35 cellular contexts compared by ENCODE assay signal in genomic region chr17:8914554-8914953, GRCh38. TPM values are rescaled to one million over a fixed set of nuclear protein-coding genes. Genes with fewer than 3 reads are reported as not detected.
DNase-seq lines count a peak whose midpoint lies in the region; ATAC-seq, FAIRE-seq and TF ChIP-seq lines count a peak whose summit lies in the region.
"Had no signal": no experiment of that assay in that cellular context is flagged by ENCODE, and none has a peak within 500 bp of the region (broad histone marks: within the 10 kb centered on the region; RNA-seq: fewer than 3 reads in every experiment).

No MANE protein-coding gene starts in this region.

- TF ChIP-seq RAD21 in H1 (IDR thresholded peaks at IDR 0.05 in 1 of 2, conservative IDR thresholded peaks at IDR 0.05 in 1 of 2; ENCODE audit: low read depth in 2 of 2, low read length in 2 of 2): no peak

- peaks cover 0 to 13% of the 10 kb centered on the region in 2 experiments; a peak in 1 of 4 replicates for H3K9me3 ChIP-seq in H1 (ENCODE audit: insufficient read depth in 2 of 2, low read depth in 1 of 2, low read length in 1 of 2)
- H3K9me3 ChIP-seq: testis had no signal

- no peak overlapping the region for H4K5ac ChIP-seq in H1 (ENCODE audit: insufficient read length, low read depth, low read length)

- no peak overlapping the region for H3K4me2 ChIP-seq in H1 (ENCODE audit: insufficient read depth in 1 of 2, low read depth in 2 of 2, low read length in 2 of 2)

- no peaks in the 10 kb centered on the region for H3K9me3 Mint-ChIP-seq in natural killer cell treated with Interleukin-12 subunit alpha and Interleukin-12 subunit beta and Interleukin-15 and Interleukin-18, amount 100 ng/mL, for 72 hours

- TF ChIP-seq POLR2A in H1 (IDR thresholded peaks at IDR 0.05; ENCODE audit: control extremely low read depth in 1 of 2, low read depth in 2 of 2, low read length in 2 of 2): no peak

- 0 out of 2 replicates have a peak overlapping the region, but pooled peaks have one; percentile 13 for H2AK5ac ChIP-seq in H1 (ENCODE audit: low read depth, low read length)

- H3K4me1 Mint-ChIP-seq in natural killer cell treated with Interleukin-12 subunit alpha and Interleukin-12 subunit beta and Interleukin-15 and Interleukin-18, amount 100 ng/mL, for 72 hours (ENCODE audit: low read depth in 2 of 2): peaks cover 55 to 65% of the 10 kb centered on the region in 2 donors

- no peak for TF ChIP-seq EP300 in H1 (IDR thresholded peaks at IDR 0.05; ENCODE audit: borderline replicate concordance in 1 of 2, low read depth in 2 of 2, low read length in 2 of 2)

- no peaks in the 10 kb centered on the region for H3K36me3 ChIP-seq in H1 (ENCODE audit: control insufficient read depth in 2 of 4, insufficient read depth in 4 of 4, low read length in 3 of 4)
- H3K36me3 ChIP-seq: left ventricle myocardium inferior had no signal

- H3K27ac ChIP-seq in H1 (ENCODE audit: low read depth, low read length): no peak overlapping the region
- H3K27ac ChIP-seq: 22Rv1, GM23248, left ventricle myocardium inferior, testis had no signal

- peaks cover 17% of the 10 kb centered on the region for H3K36me3 Mint-ChIP-seq in natural killer cell treated with Interleukin-12 subunit alpha and Interleukin-12 subunit beta and Interleukin-15 and Interleukin-18, amount 100 ng/mL, for 72 hours

- peak overlapping the region; percentile 52 for H3K4me3 Mint-ChIP-seq in natural killer cell treated with Interleukin-12 subunit alpha and Interleukin-12 subunit beta and Interleukin-15 and Interleukin-18, amount 100 ng/mL, for 72 hours
- H3K4me3 Mint-ChIP-seq: activated CD8-positive, alpha-beta memory T cell treated with anti-CD3 and anti-CD28 coated beads, Interleukin-2, amount 10 ng/mL, durations not matched to agents 7 days and 5 days; activated naive CD8-positive, alpha-beta T cell treated with anti-CD3 and anti-CD28 coated beads, Interleukin-2, amount 10 ng/mL, durations not matched to agents 7 days and 5 days; HFFc6 had no signal

- H4K20me1 ChIP-seq in H1 (replicated peaks in 1 of 2; ENCODE audit: control insufficient read depth in 1 of 2, insufficient read depth in 2 of 2, low read length in 2 of 2): no peaks in the 10 kb centered on the region

- H3K4ac ChIP-seq in H1 (replicated peaks; ENCODE audit: insufficient read length, low read depth, low read length): no peak overlapping the region

- no peak for ATAC-seq in activated CD4-positive, CD25-positive, alpha-beta regulatory T cell treated with anti-CD3 and anti-CD28 coated beads, Interleukin-2, amount 50 U/mL, for 24 hours
- ATAC-seq in natural killer cell treated with Interleukin-12 subunit alpha and Interleukin-12 subunit beta and Interleukin-15 and Interleukin-18, amount 100 ng/mL, for 72 hours: no peak
- ATAC-seq: activated CD8-positive, alpha-beta memory T cell treated with anti-CD3 and anti-CD28 coated beads, Interleukin-2, amount 10 ng/mL, durations not matched to agents 7 days and 5 days had no signal

- H2BK12ac ChIP-seq in H1 (ENCODE audit: low read depth, low read length): no peak overlapping the region

- H2AFZ ChIP-seq in H1 (ENCODE audit: low read length): no peak overlapping the region
- H2AFZ ChIP-seq: GM23248 had no signal

- H3K27me3 ChIP-seq in H1 (replicated peaks in 1 of 4; ENCODE audit: control insufficient read depth in 3 of 4, extremely low read depth in 1 of 4, insufficient read depth in 3 of 4, low read length in 3 of 4): no peaks in the 10 kb centered on the region
- H3K27me3 ChIP-seq: BLaER1 treated with 17β-estradiol and CSF1 and Interleukin-3, amounts not matched to agents 10 nM and 100 nM; testis had no signal

- no peak overlapping the region for H3K9ac ChIP-seq in H1 (replicated peaks in 1 of 4; ENCODE audit: extremely low read depth in 1 of 4, low read depth in 3 of 4, low read length in 3 of 4)
- H3K9ac ChIP-seq: GM23248 had no signal

- 88% methylated on average over 8 of the region's 8 CpGs; no CpG with 5 or more reads in 1 of the 2 experiments for WGBS in H1 (ENCODE audit: extremely low coverage in 1 of 2, insufficient coverage in 1 of 2, insufficient read length in 1 of 2, insufficient replicate concordance in 2 of 2, low coverage in 1 of 2, low lambda C conversion rate in 2 of 2, missing lambda C conversion rate in 1 of 2), 2 experiments

- FAIRE-seq in HTR-8/SVneo (lab: Jason Lieb, UNC) (peak; percentile 31), H1 (lab: Jason Lieb, UNC) (no peak)
- FAIRE-seq: colon, G401.6, RCC 7860, urothelium cell line had no signal

- H3K18ac ChIP-seq in H1 (ENCODE audit: extremely low read depth, low read length): no peak overlapping the region

- H3K23ac ChIP-seq in H1 (ENCODE audit: insufficient read length): no peak overlapping the region

- no peak for TF ChIP-seq CTCF in H1 (IDR thresholded peaks at IDR 0.05; ENCODE audit: control extremely low read depth in 1 of 3, insufficient read depth in 1 of 3, low read depth in 1 of 3, low read length in 3 of 3)

- POLR2A ChIA-PET in H1 (lab: Charles Lee; ENCODE audit: partially characterized antibody): interaction anchor here (0.9 to 1.4 kb wide), 2 partner anchors 11 to 13 kb away, joined by 3 to 5 read pairs; no protein-coding TSS in a partner anchor

- no peaks in the 10 kb centered on the region for H3K27me3 Mint-ChIP-seq in natural killer cell treated with Interleukin-12 subunit alpha and Interleukin-12 subunit beta and Interleukin-15 and Interleukin-18, amount 100 ng/mL, for 72 hours
- H3K27me3 Mint-ChIP-seq: activated CD8-positive, alpha-beta memory T cell treated with anti-CD3 and anti-CD28 coated beads, Interleukin-2, amount 10 ng/mL, durations not matched to agents 7 days and 5 days; activated naive CD8-positive, alpha-beta T cell treated with anti-CD3 and anti-CD28 coated beads, Interleukin-2, amount 10 ng/mL, durations not matched to agents 7 days and 5 days had no signal

- no peaks in the 10 kb centered on the region for H3K79me1 ChIP-seq in H1 (ENCODE audit: low read depth, low read length)

- no peaks in the 10 kb centered on the region for H3K79me2 ChIP-seq in H1 (ENCODE audit: control insufficient read depth in 1 of 2, insufficient read depth in 2 of 2, low read length in 2 of 2)

- H4K8ac ChIP-seq in H1 (ENCODE audit: extremely low read depth, insufficient read depth, low read length): no peak overlapping the region

- peak overlapping the region; percentile 91 to 93 for H3K27ac Mint-ChIP-seq in natural killer cell treated with Interleukin-12 subunit alpha and Interleukin-12 subunit beta and Interleukin-15 and Interleukin-18, amount 100 ng/mL, for 72 hours
- H3K27ac Mint-ChIP-seq: activated CD8-positive, alpha-beta memory T cell treated with anti-CD3 and anti-CD28 coated beads, Interleukin-2, amount 10 ng/mL, durations not matched to agents 7 days and 5 days; activated naive CD8-positive, alpha-beta T cell treated with anti-CD3 and anti-CD28 coated beads, Interleukin-2, amount 10 ng/mL, durations not matched to agents 7 days and 5 days; HFFc6 had no signal

- DNase-seq in activated CD4-positive, CD25-positive, alpha-beta regulatory T cell treated with anti-CD3 and anti-CD28 coated beads, Interleukin-2, amount 50 U/mL, for 72 hours: peak; percentile 14
- DNase-seq in HTR-8/SVneo (ENCODE audit: insufficient read length, low spot score): no peak
- DNase-seq in H1 (ENCODE audit: low read depth in 1 of 2, low spot score in 2 of 2): no peak
- DNase-seq in natural killer cell treated with Interleukin-12 subunit alpha and Interleukin-12 subunit beta and Interleukin-15 and Interleukin-18, amount 100 ng/mL, for 72 hours (ENCODE audit: low spot score): no peak
- no peak for DNase-seq in NAMALWA (ENCODE audit: low spot score)
- DNase-seq in stimulated activated CD4-positive, alpha-beta T cell treated with anti-CD3 and anti-CD28 coated beads, Interleukin-2, amount 100 ng/mL, for 24 hours: no peak
- no peak for DNase-seq in LoVo (ENCODE audit: low spot score)
- DNase-seq: activated CD4-positive, alpha-beta T cell treated with anti-CD3 and anti-CD28 coated beads for 4 hours; activated CD8-positive, alpha-beta memory T cell treated with anti-CD3 and anti-CD28 coated beads, Interleukin-2, amount 10 ng/mL, durations not matched to agents 7 days and 5 days; activated naive CD8-positive, alpha-beta T cell treated with anti-CD3 and anti-CD28 coated beads, Interleukin-2, amount 10 ng/mL, durations not matched to agents 7 days and 5 days; aorta; DMS79; effector CD8-positive, alpha-beta T cell; GM23248; HFFc6; hippocampal formation; left ventricle myocardium inferior; NCI-H2107; NCI-H345; NCI-H774; occipital lobe; SHP77 treated with DMSO at 0.1 percent for 48 hours; stimulated activated CD4-positive, alpha-beta T cell treated with anti-CD3 and anti-CD28 coated beads, Interleukin-15, amount 100 ng/mL, for 24 hours; stimulated activated naive CD4-positive, alpha-beta T cell; testis had no signal

- no peak overlapping the region for H2BK120ac ChIP-seq in H1 (replicated peaks; ENCODE audit: low read depth, low read length)

- CTCF ChIA-PET in H1 (lab: Charles Lee; ENCODE audit: partially characterized antibody): interaction anchor here (2.0 to 3.4 kb wide), 2 partner anchors 20 to 26 kb away, joined by 9 to 15 read pairs; no protein-coding TSS in a partner anchor

- H2BK5ac ChIP-seq in H1 (ENCODE audit: low read depth, low read length): no peak overlapping the region

- H3K56ac ChIP-seq in H1 (replicated peaks; ENCODE audit: insufficient read length, low read depth, low read length): no peak overlapping the region

- no peak overlapping the region for H2BK20ac ChIP-seq in H1 (ENCODE audit: low read length)

- no peaks in the 10 kb centered on the region for H3K23me2 ChIP-seq in H1 (ENCODE audit: low read depth, low read length)

- H3K4me3 ChIP-seq in H1 (ENCODE audit: extremely low read depth in 1 of 4, insufficient read depth in 2 of 4, low read depth in 3 of 4, low read length in 4 of 4): no peak overlapping the region
- H3K4me3 ChIP-seq: BLaER1 treated with 17β-estradiol and CSF1 and Interleukin-3, amounts not matched to agents 10 nM and 100 nM; GM23248; left ventricle myocardium inferior; testis had no signal

- no peak overlapping the region for H2BK15ac ChIP-seq in H1 (ENCODE audit: low read length)

- no peaks in the 10 kb centered on the region; a peak in 1 of 7 replicates for H3K4me1 ChIP-seq in H1 (replicated peaks in 1 of 4; ENCODE audit: control insufficient read depth in 3 of 4, insufficient read depth in 4 of 4, low read length in 3 of 4)
- H3K4me1 ChIP-seq: left ventricle myocardium inferior, testis had no signal

- H3K14ac ChIP-seq in H1 (ENCODE audit: insufficient read length): no peak overlapping the region

- H4K91ac ChIP-seq in H1 (replicated peaks; ENCODE audit: insufficient read length, low read length): no peak overlapping the region

RNA-seq across cellular contexts. Expression of gene PIK3R6, which starts 47.1 kb away (rescaled TPM):
- 0.23 and 0.24 TPM in 2 replicates for total RNA-seq in H1 (2021; fragmentation: NEBNext Ultra II Directional; extraction: Animal tissue kit (Norgen Biotek cat#: 25700))
- 0.72 and 1.2 TPM in 2 replicates for polyA plus RNA-seq in H1 (2011; rRNA removed)
- polyA plus RNA-seq in H1 (2011; cell fraction: cytosol; rRNA removed): 0.80 TPM
- polyA plus RNA-seq in H1 (2011; cell fraction: nucleus; rRNA removed): 0.93 TPM
- polyA plus RNA-seq in H1 (2012, experiment 1 of 2): 0.29 to 1.2 TPM (median 0.74 TPM) in 4 replicates
- 0.31 TPM for polyA plus RNA-seq in H1 (2012, experiment 2 of 2)
- 0.04 TPM for polyA plus RNA-seq in H1 (2013, experiment 1 of 2)
- polyA plus RNA-seq in H1 (2013, experiment 2 of 2): 0.04 TPM
- 0.73 and 1.6 TPM in 2 replicates for polyA minus RNA-seq in H1 (2011; rRNA and poly(A)+ RNA removed)
- not detected for polyA minus RNA-seq in H1 (2011; cell fraction: cytosol; rRNA and poly(A)+ RNA removed)
- 1.00 TPM for polyA minus RNA-seq in H1 (2011; cell fraction: nucleus; rRNA and poly(A)+ RNA removed)
- 1 to 10 TPM in 1 of 2 donors, under 1 TPM in 1; 0.81 to 6.2 TPM for total RNA-seq in natural killer cell treated with Interleukin-12 subunit alpha and Interleukin-12 subunit beta and Interleukin-15 and Interleukin-18, amount 100 ng/mL, for 72 hours
- total RNA-seq: epithelial cell of proximal tubule, HFFc6, myocyte, pulmonary artery endothelial cell had no signal

RNA-seq across cellular contexts. Expression of gene PIK3R5, which starts 51.0 kb away (rescaled TPM):
- 4.3 and 4.5 TPM in 2 replicates for total RNA-seq in H1 (2021; fragmentation: NEBNext Ultra II Directional; extraction: Animal tissue kit (Norgen Biotek cat#: 25700))
- polyA plus RNA-seq in H1 (2011; rRNA removed): 2.7 and 4.2 TPM in 2 replicates
- polyA plus RNA-seq in H1 (2011; cell fraction: cytosol; rRNA removed): 2.9 TPM
- 6.8 TPM for polyA plus RNA-seq in H1 (2011; cell fraction: nucleus; rRNA removed)
- polyA plus RNA-seq in H1 (2012, experiment 1 of 2): 3.5 to 6.0 TPM (median 3.9 TPM) in 4 replicates
- polyA plus RNA-seq in H1 (2012, experiment 2 of 2): 2.5 TPM
- polyA plus RNA-seq in H1 (2013, experiment 1 of 2): 3.0 TPM
- polyA plus RNA-seq in H1 (2013, experiment 2 of 2): 2.9 TPM
- 4.7 and 5.2 TPM in 2 replicates for polyA minus RNA-seq in H1 (2011; rRNA and poly(A)+ RNA removed)
- polyA minus RNA-seq in H1 (2011; cell fraction: cytosol; rRNA and poly(A)+ RNA removed): 4.8 TPM
- 6.2 TPM for polyA minus RNA-seq in H1 (2011; cell fraction: nucleus; rRNA and poly(A)+ RNA removed)
- 100 to 1,000 TPM; 112 to 119 TPM for total RNA-seq in natural killer cell treated with Interleukin-12 subunit alpha and Interleukin-12 subunit beta and Interleukin-15 and Interleukin-18, amount 100 ng/mL, for 72 hours
- total RNA-seq: HFFc6, myocyte, pulmonary artery endothelial cell had no signal
- polyA plus RNA-seq: GM23248 had no signal

Comparison
In these comparisons a context has a peak if more than half of its experiments do, and no peak if none do; other contexts are left out.
1. RNA of gene PIK3R5, which starts 51.0 kb away (total RNA-seq): 112 to 119 TPM in natural killer cell treated with Interleukin-12 subunit alpha and Interleukin-12 subunit beta and Interleukin-15 and Interleukin-18, amount 100 ng/mL, for 72 hours; 4.3 to 4.5 TPM in H1; every median in the first group is over 10 times any median in the second.